ENCODE assay signal across 19 cellular contexts in the genomic region with DNA sequence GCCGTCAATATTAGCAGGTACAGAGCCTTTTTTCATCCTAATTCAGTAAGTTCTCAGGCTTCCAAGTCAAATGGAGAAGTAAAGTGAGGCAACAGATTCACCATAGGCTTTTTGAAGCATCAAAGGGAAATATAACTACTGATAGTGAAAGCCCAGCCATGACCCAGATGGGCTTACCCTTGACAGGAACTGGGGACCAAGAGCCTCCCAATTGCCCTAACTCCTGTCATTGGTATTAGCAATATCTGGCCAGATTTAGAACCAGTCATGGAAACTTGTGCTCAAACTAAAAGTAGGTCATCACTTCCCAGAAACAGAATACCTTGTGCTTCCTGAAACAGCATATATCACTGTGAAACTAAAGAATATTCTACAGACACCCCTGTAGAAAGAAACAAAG. TPM values are rescaled to one million over a fixed set of nuclear protein-coding genes. Genes with fewer than 3 reads are reported as not detected.
DNase-seq lines count a peak whose midpoint lies in the region; ATAC-seq and TF ChIP-seq lines count a peak whose summit lies in the region.
"Had no signal": no experiment of that assay in that cellular context is flagged by ENCODE, and none has a peak within 500 bp of the region (broad histone marks: within the 10 kb centered on the region; RNA-seq: fewer than 3 reads in every experiment).

No MANE protein-coding gene starts in this region.

- TF ChIP-seq CTCF in GM12865 (IDR thresholded peaks at IDR 0.05; ENCODE audit: insufficient read depth, low read depth, low read length, missing control alignments) = no peak

- no peak overlapping the region for H3K4me3 ChIP-seq in GM12865 (ENCODE audit: low read depth, low read length)
- H3K4me3 ChIP-seq: mucosa of descending colon, Peyer's patch, SK-N-MC had no signal

- no peaks in the 10 kb centered on the region for H3K9me3 ChIP-seq in T-helper 17 cell (ENCODE audit: control insufficient read depth, low read length, poor library complexity, severe bottlenecking)
- H3K9me3 ChIP-seq: mucosa of descending colon, Peyer's patch had no signal

- peaks cover 13% of the 10 kb centered on the region for H3K4me1 Mint-ChIP-seq in activated CD4-positive, alpha-beta T cell treated with anti-CD3 and anti-CD28 coated beads, Interleukin-2, amount 10 ng/mL, durations not matched to agents 24 days and 14 days
- peaks cover 25% of the 10 kb centered on the region for H3K4me1 Mint-ChIP-seq in T-helper 17 cell

- DNase-seq in activated CD4-positive, alpha-beta T cell treated with anti-CD3 and anti-CD28 coated beads, Interleukin-2, amount 10 ng/mL, durations not matched to agents 24 days and 14 days = no peak
- no peak for DNase-seq in activated CD4-positive, alpha-beta T cell treated with anti-CD3 and anti-CD28 coated beads, Interleukin-2, amount 50 U/mL, for 4 hours
- DNase-seq in GM12865 (ENCODE audit: low read depth) (peak; percentile 8), T-helper 17 cell (no peak), SKM-1 (lab: John Stamatoyannopoulos, UW; ENCODE audit: unreplicated experiment) (no peak)
- DNase-seq in stimulated activated CD4-positive, alpha-beta T cell treated with anti-CD3 and anti-CD28 coated beads, Interleukin-2, amount 100 ng/mL, for 48 hours = peak; percentile 24
- DNase-seq: C1 segment of cervical spinal cord, mucosa of descending colon, NCI-H1436, NCI-H2171 treated with DMSO at 0.1 percent for 48 hours, Peyer's patch, trophoblast cell had no signal

- peak; percentile 23 for ATAC-seq in T-helper 17 cell
- no peak for ATAC-seq in HG03378 (IDR thresholded peaks at IDR 0.05; ENCODE audit: unreplicated experiment)
- ATAC-seq in GM21360 (IDR thresholded peaks at IDR 0.05; ENCODE audit: unreplicated experiment) = no peak
- ATAC-seq: left lobe of liver, mucosa of descending colon had no signal

- H3K9me3 Mint-ChIP-seq in activated CD4-positive, alpha-beta T cell treated with anti-CD3 and anti-CD28 coated beads, Interleukin-2, amount 10 ng/mL, durations not matched to agents 24 days and 14 days = no peaks in the 10 kb centered on the region

- no peaks in the 10 kb centered on the region for H3K27me3 Mint-ChIP-seq in activated CD4-positive, alpha-beta T cell treated with anti-CD3 and anti-CD28 coated beads, Interleukin-2, amount 10 ng/mL, durations not matched to agents 24 days and 14 days
- no peaks in the 10 kb centered on the region for H3K27me3 Mint-ChIP-seq in T-helper 17 cell

- H3K27ac Mint-ChIP-seq in activated CD4-positive, alpha-beta T cell treated with anti-CD3 and anti-CD28 coated beads, Interleukin-2, amount 10 ng/mL, durations not matched to agents 24 days and 14 days = peak overlapping the region; percentile 68
- H3K27ac Mint-ChIP-seq in T-helper 17 cell = peak overlapping the region; percentile 43

- intact Hi-C loops in activated CD4-positive, alpha-beta T cell treated with anti-CD3 and anti-CD28 coated beads, Interleukin-2, amount 10 ng/mL, durations not matched to agents 24 days and 14 days (cut with micrococcal nuclease) = no loop called here

- peaks cover 47% of the 10 kb centered on the region for H3K36me3 Mint-ChIP-seq in activated CD4-positive, alpha-beta T cell treated with anti-CD3 and anti-CD28 coated beads, Interleukin-2, amount 10 ng/mL, durations not matched to agents 24 days and 14 days (ENCODE audit: low read depth)
- peaks cover 12% of the 10 kb centered on the region for H3K36me3 Mint-ChIP-seq in T-helper 17 cell (ENCODE audit: low read depth)

- peak overlapping the region; percentile 15 for H3K4me3 Mint-ChIP-seq in activated CD4-positive, alpha-beta T cell treated with anti-CD3 and anti-CD28 coated beads, Interleukin-2, amount 10 ng/mL, durations not matched to agents 24 days and 14 days
- peak overlapping the region; percentile 39 for H3K4me3 Mint-ChIP-seq in T-helper 17 cell

RNA-seq across cellular contexts. Expression of a gene that starts 33.0 kb away (rescaled TPM):
- total RNA-seq in activated CD4-positive, alpha-beta T cell treated with anti-CD3 and anti-CD28 coated beads, Interleukin-2, amount 10 ng/mL, durations not matched to agents 24 days and 14 days = not detected in 2 replicates
- total RNA-seq in T-helper 17 cell = under 1 TPM; 0.60 to 0.85 TPM
- total RNA-seq: activated CD8-positive, alpha-beta memory T cell treated with anti-CD3 and anti-CD28 coated beads for 36 hours; bronchial epithelial cell; dermis microvascular lymphatic vessel endothelial cell; left lobe of liver; Peyer's patch had no signal

RNA-seq across cellular contexts. Expression of a gene that starts 51.7 kb away (rescaled TPM):
- total RNA-seq in activated CD4-positive, alpha-beta T cell treated with anti-CD3 and anti-CD28 coated beads, Interleukin-2, amount 10 ng/mL, durations not matched to agents 24 days and 14 days = 0.07 TPM in 1 of 2 replicates, not detected in the other
- total RNA-seq in T-helper 17 cell = 1 to 10 TPM in 1 of 2 donors, under 1 TPM in 1; 0.13 to 1.6 TPM
- total RNA-seq: activated CD8-positive, alpha-beta memory T cell treated with anti-CD3 and anti-CD28 coated beads for 36 hours had no signal

Comparison
In these comparisons a context has a peak if more than half of its experiments do, and no peak if none do; other contexts are left out.
1. DNase-seq: peak in GM12865 (single experiment) and stimulated activated CD4-positive, alpha-beta T cell treated with anti-CD3 and anti-CD28 coated beads, Interleukin-2, amount 100 ng/mL, for 48 hours (2 of 2); none in activated CD4-positive, alpha-beta T cell treated with anti-CD3 and anti-CD28 coated beads, Interleukin-2, amount 10 ng/mL, durations not matched to agents 24 days and 14 days (single experiment), activated CD4-positive, alpha-beta T cell treated with anti-CD3 and anti-CD28 coated beads, Interleukin-2, amount 50 U/mL, for 4 hours (0 of 2), T-helper 17 cell (0 of 3) and SKM-1 (single experiment).